Comparison of ENCODE assay signal across 9 cellular contexts in genomic region chr11:71580057-71581003, GRCh38. TPM values are rescaled to one million over a fixed set of nuclear protein-coding genes. Genes with fewer than 3 reads are reported as not detected.
DNase-seq lines count a peak whose midpoint lies in the region; ATAC-seq and TF ChIP-seq lines count a peak whose summit lies in the region.
"Had no signal": no experiment of that assay in that cellular context is flagged by ENCODE, and none has a peak within 500 bp of the region (broad histone marks: within the 10 kb centered on the region; RNA-seq: fewer than 3 reads in every experiment).

No MANE protein-coding gene starts in this region.

- H3K36me3 ChIP-seq in RWPE2 (ENCODE audit: low read depth) (no peaks in the 10 kb centered on the region), left lung (no peaks in the 10 kb centered on the region)

- peak; percentile 72 for DNase-seq in G401 (ENCODE audit: low spot score)
- DNase-seq in LNCaP clone FGC (ENCODE audit: low read depth) = peak; percentile 81
- no peak for DNase-seq in RWPE2 (ENCODE audit: low spot score)
- peak; percentile 49 for DNase-seq in cerebellum (ENCODE audit: low spot score)
- peak in 1 of 2 donors; percentile 49 for DNase-seq in left lung
- DNase-seq in stimulated activated naive CD8-positive, alpha-beta T cell treated with anti-CD3 and anti-CD28 coated beads, Interleukin-15, Interleukin-2, amounts not matched to agents 100 U/mL and 50 U/mL, for 24 hours = peak; percentile 25
- DNase-seq in activated T-helper 1 cell treated with anti-CD3 and anti-CD28 coated beads, Interleukin-12 subunit alpha, Interleukin-12 subunit beta, Interleukin-2, Interleukin-4 antibody, amounts not matched to agents 30 ng/mL and 10 ng/mL and 1 ng/mL, durations not matched to agents 14 hours and 24 hours and 36 hours (ENCODE audit: low spot score) = no peak
- DNase-seq in NOMO-1 treated with dmso at 0.1 percent for 144 hours (lab: John Stamatoyannopoulos, UW; ENCODE audit: unreplicated experiment) = no peak

- in situ Hi-C loops in G401 (cut with HindIII; ENCODE audit: low sequenced_read_pairs) = no loop called here

- H3K4me3 Mint-ChIP-seq in activated T-helper 1 cell treated with anti-CD3 and anti-CD28 coated beads, Interleukin-12 subunit alpha, Interleukin-12 subunit beta, Interleukin-2, Interleukin-4 antibody, amounts not matched to agents 30 ng/mL and 10 ng/mL and 1 ng/mL, durations not matched to agents 14 hours and 24 hours and 36 hours = no peak overlapping the region

- H3K27ac Mint-ChIP-seq in activated T-helper 1 cell treated with anti-CD3 and anti-CD28 coated beads, Interleukin-12 subunit alpha, Interleukin-12 subunit beta, Interleukin-2, Interleukin-4 antibody, amounts not matched to agents 30 ng/mL and 10 ng/mL and 1 ng/mL, durations not matched to agents 14 hours and 24 hours and 36 hours = no peak overlapping the region
- H3K27ac Mint-ChIP-seq: activated naive CD4-positive, alpha-beta T cell treated with anti-CD3 and anti-CD28 coated beads, Interleukin-2, amount 50 U/mL, for 72 hours had no signal

- H3K27ac ChIP-seq in RWPE2 (ENCODE audit: poor library complexity, severe bottlenecking) (no peak overlapping the region), left lung (no peak overlapping the region)

- H3K4me1 Mint-ChIP-seq in activated T-helper 1 cell treated with anti-CD3 and anti-CD28 coated beads, Interleukin-12 subunit alpha, Interleukin-12 subunit beta, Interleukin-2, Interleukin-4 antibody, amounts not matched to agents 30 ng/mL and 10 ng/mL and 1 ng/mL, durations not matched to agents 14 hours and 24 hours and 36 hours (ENCODE audit: low read depth) = peaks cover 20% of the 10 kb centered on the region

- H3K27me3 Mint-ChIP-seq in activated T-helper 1 cell treated with anti-CD3 and anti-CD28 coated beads, Interleukin-12 subunit alpha, Interleukin-12 subunit beta, Interleukin-2, Interleukin-4 antibody, amounts not matched to agents 30 ng/mL and 10 ng/mL and 1 ng/mL, durations not matched to agents 14 hours and 24 hours and 36 hours (ENCODE audit: insufficient read depth) = peaks cover 10% of the 10 kb centered on the region

- H3K27me3 ChIP-seq in RWPE2 (ENCODE audit: insufficient read depth, poor library complexity, severe bottlenecking) (peaks cover 2% of the 10 kb centered on the region), left lung (no peaks in the 10 kb centered on the region)

- ATAC-seq in RWPE2 (ENCODE audit: low read depth) (peak; percentile 88), left lung (peak; percentile 94)
- no peak for ATAC-seq in stimulated activated naive CD8-positive, alpha-beta T cell treated with anti-CD3 and anti-CD28 coated beads, Interleukin-15, Interleukin-2, amounts not matched to agents 100 U/mL and 50 U/mL, for 24 hours
- ATAC-seq: activated naive CD4-positive, alpha-beta T cell treated with anti-CD3 and anti-CD28 coated beads, Interleukin-2, amount 50 U/mL, for 72 hours had no signal

- no peaks in the 10 kb centered on the region for H3K36me3 Mint-ChIP-seq in activated T-helper 1 cell treated with anti-CD3 and anti-CD28 coated beads, Interleukin-12 subunit alpha, Interleukin-12 subunit beta, Interleukin-2, Interleukin-4 antibody, amounts not matched to agents 30 ng/mL and 10 ng/mL and 1 ng/mL, durations not matched to agents 14 hours and 24 hours and 36 hours (ENCODE audit: low read depth)
- H3K36me3 Mint-ChIP-seq: activated naive CD4-positive, alpha-beta T cell treated with anti-CD3 and anti-CD28 coated beads, Interleukin-2, amount 50 U/mL, for 72 hours had no signal

- TF ChIP-seq CTCF in LNCaP clone FGC (IDR thresholded peaks at IDR 0.05; ENCODE audit: control insufficient read depth, extremely low read depth, insufficient read depth) = peak; percentile 86
- peak; percentile 83 for TF ChIP-seq CTCF in RWPE2 (IDR thresholded peaks at IDR 0.05; ENCODE audit: poor library complexity, severe bottlenecking)
- TF ChIP-seq CTCF in left lung (IDR thresholded peaks at IDR 0.05) = peak; percentile 81 to 83

- H3K9me3 ChIP-seq in RWPE2 (ENCODE audit: severe bottlenecking) (no peaks in the 10 kb centered on the region), left lung (no peaks in the 10 kb centered on the region)

- no peaks in the 10 kb centered on the region for H3K9me3 Mint-ChIP-seq in activated T-helper 1 cell treated with anti-CD3 and anti-CD28 coated beads, Interleukin-12 subunit alpha, Interleukin-12 subunit beta, Interleukin-2, Interleukin-4 antibody, amounts not matched to agents 30 ng/mL and 10 ng/mL and 1 ng/mL, durations not matched to agents 14 hours and 24 hours and 36 hours
- H3K9me3 Mint-ChIP-seq: activated naive CD4-positive, alpha-beta T cell treated with anti-CD3 and anti-CD28 coated beads, Interleukin-2, amount 50 U/mL, for 72 hours had no signal

- intact Hi-C loops in left lung (cut with DNase I) = no loop called here
- intact Hi-C loops in activated T-helper 1 cell treated with anti-CD3 and anti-CD28 coated beads, Interleukin-12 subunit alpha, Interleukin-12 subunit beta, Interleukin-2, Interleukin-4 antibody, amounts not matched to agents 30 ng/mL and 10 ng/mL and 1 ng/mL, durations not matched to agents 14 hours and 24 hours and 36 hours (cut with micrococcal nuclease) = no loop called here

- H3K4me1 ChIP-seq in RWPE2 (ENCODE audit: insufficient read depth, poor library complexity, severe bottlenecking) = no peaks in the 10 kb centered on the region
- H3K4me1 ChIP-seq in left lung = peaks cover 0 to 6% of the 10 kb centered on the region in 2 donors

- H3K4me3 ChIP-seq in LNCaP clone FGC (ENCODE audit: low read depth, low read length) = no peak overlapping the region
- no peak overlapping the region for H3K4me3 ChIP-seq in RWPE2 (ENCODE audit: severe bottlenecking)
- no peak overlapping the region for H3K4me3 ChIP-seq in left lung

RNA-seq across cellular contexts. Expression of gene KRTAP5-11, which starts 2.3 kb away (rescaled TPM):
- not detected in 2 replicates for total RNA-seq in G401 (2014; rRNA removed; shearing (Covaris generic))
- total RNA-seq in cerebellum (not detected), left lung (not detected)
- total RNA-seq in activated T-helper 1 cell treated with anti-CD3 and anti-CD28 coated beads, Interleukin-12 subunit alpha, Interleukin-12 subunit beta, Interleukin-2, Interleukin-4 antibody, amounts not matched to agents 30 ng/mL and 10 ng/mL and 1 ng/mL, durations not matched to agents 14 hours and 24 hours and 36 hours = not detected in 2 replicates
- total RNA-seq: activated naive CD4-positive, alpha-beta T cell treated with anti-CD3 and anti-CD28 coated beads, Interleukin-2, amount 50 U/mL, for 72 hours had no signal

RNA-seq across cellular contexts. Expression of gene KRTAP5-10, which starts 15.0 kb away (rescaled TPM):
- not detected in 2 replicates for total RNA-seq in G401 (2014; rRNA removed; shearing (Covaris generic))
- total RNA-seq in cerebellum = not detected
- total RNA-seq in left lung = not detected
- not detected in 2 replicates for total RNA-seq in activated T-helper 1 cell treated with anti-CD3 and anti-CD28 coated beads, Interleukin-12 subunit alpha, Interleukin-12 subunit beta, Interleukin-2, Interleukin-4 antibody, amounts not matched to agents 30 ng/mL and 10 ng/mL and 1 ng/mL, durations not matched to agents 14 hours and 24 hours and 36 hours
- total RNA-seq: activated naive CD4-positive, alpha-beta T cell treated with anti-CD3 and anti-CD28 coated beads, Interleukin-2, amount 50 U/mL, for 72 hours had no signal

RNA-seq across cellular contexts. Expression of gene KRTAP5-9, which starts 32.1 kb away (rescaled TPM):
- total RNA-seq in G401 (2014; rRNA removed; shearing (Covaris generic)) = not detected in 2 replicates
- total RNA-seq in cerebellum (not detected), left lung (under 1 TPM; 0.20 to 0.24 TPM)
- total RNA-seq in activated T-helper 1 cell treated with anti-CD3 and anti-CD28 coated beads, Interleukin-12 subunit alpha, Interleukin-12 subunit beta, Interleukin-2, Interleukin-4 antibody, amounts not matched to agents 30 ng/mL and 10 ng/mL and 1 ng/mL, durations not matched to agents 14 hours and 24 hours and 36 hours = not detected in 2 replicates
- total RNA-seq: activated naive CD4-positive, alpha-beta T cell treated with anti-CD3 and anti-CD28 coated beads, Interleukin-2, amount 50 U/mL, for 72 hours had no signal

RNA-seq across cellular contexts. Expression of gene KRTAP5-8, which starts 42.5 kb away (rescaled TPM):
- total RNA-seq in G401 (2014; rRNA removed; shearing (Covaris generic)) = not detected in 2 replicates
- not detected for total RNA-seq in cerebellum
- total RNA-seq in left lung = under 1 TPM in 1 of 2 donors, not detected in 1; 0.31 TPM
- 0.17 TPM in 1 of 2 replicates, not detected in the other for total RNA-seq in activated T-helper 1 cell treated with anti-CD3 and anti-CD28 coated beads, Interleukin-12 subunit alpha, Interleukin-12 subunit beta, Interleukin-2, Interleukin-4 antibody, amounts not matched to agents 30 ng/mL and 10 ng/mL and 1 ng/mL, durations not matched to agents 14 hours and 24 hours and 36 hours
- total RNA-seq: activated naive CD4-positive, alpha-beta T cell treated with anti-CD3 and anti-CD28 coated beads, Interleukin-2, amount 50 U/mL, for 72 hours had no signal

RNA-seq across cellular contexts. Expression of gene KRTAP5-7, which starts 53.3 kb away (rescaled TPM):
- not detected in 2 replicates for total RNA-seq in G401 (2014; rRNA removed; shearing (Covaris generic))
- total RNA-seq in cerebellum = 0.18 TPM
- under 1 TPM in 1 of 2 donors, not detected in 1; 0.24 TPM for total RNA-seq in left lung
- 0.23 TPM in 1 of 2 replicates, not detected in the other for total RNA-seq in activated T-helper 1 cell treated with anti-CD3 and anti-CD28 coated beads, Interleukin-12 subunit alpha, Interleukin-12 subunit beta, Interleukin-2, Interleukin-4 antibody, amounts not matched to agents 30 ng/mL and 10 ng/mL and 1 ng/mL, durations not matched to agents 14 hours and 24 hours and 36 hours
- total RNA-seq: activated naive CD4-positive, alpha-beta T cell treated with anti-CD3 and anti-CD28 coated beads, Interleukin-2, amount 50 U/mL, for 72 hours had no signal

Comparison
In these comparisons a context has a peak if more than half of its experiments do, and no peak if none do; other contexts are left out.
1. DNase-seq: peak in G401 (single experiment), LNCaP clone FGC (single experiment), cerebellum (single experiment) and stimulated activated naive CD8-positive, alpha-beta T cell treated with anti-CD3 and anti-CD28 coated beads, Interleukin-15, Interleukin-2, amounts not matched to agents 100 U/mL and 50 U/mL, for 24 hours (single experiment); none in RWPE2 (single experiment), activated T-helper 1 cell treated with anti-CD3 and anti-CD28 coated beads, Interleukin-12 subunit alpha, Interleukin-12 subunit beta, Interleukin-2, Interleukin-4 antibody, amounts not matched to agents 30 ng/mL and 10 ng/mL and 1 ng/mL, durations not matched to agents 14 hours and 24 hours and 36 hours (single experiment) and NOMO-1 treated with dmso at 0.1 percent for 144 hours (single experiment).
2. Peak in every context shown above with its lines, with median percentiles within 50 percentile points of each other: CTCF ChIP-seq.